ENCODE assay signal across 2 cellular contexts in genomic region chr9:109251776-109252106, GRCh38.
A peak's percentile ranks its signal among the peaks of the same experiment; 100 is the strongest.
TF ChIP-seq lines count a peak whose summit lies in the region.

No MANE protein-coding gene starts in this region.

TF ChIP-seq in K562, 482 proteins besides CTCF, POLR2A, EP300 and RAD21 (continued from another document):
- TF ChIP-seq DIDO1 (tag; IDR thresholded peaks at IDR 0.05; ENCODE audit: low read depth) (no peak), RBM22 (IDR thresholded peaks at IDR 0.05; ENCODE audit: low read depth, low read length, poor library complexity, severe bottlenecking) (no peak), ZNF707 (CRISPR knock-in tag; conservative IDR thresholded peaks at IDR 0.05) (no peak), RBM17 (IDR thresholded peaks at IDR 0.05; ENCODE audit: borderline replicate concordance, low read depth, low read length) (no peak), HOMEZ (CRISPR knock-in tag; IDR thresholded peaks at IDR 0.05) (no peak), PCBP1 (IDR thresholded peaks at IDR 0.05; ENCODE audit: low read depth, low read length, poor library complexity, severe bottlenecking) (no peak), MIER1 (IDR thresholded peaks at IDR 0.05; ENCODE audit: low read depth) (no peak), CHD2 (IDR thresholded peaks at IDR 0.05; ENCODE audit: low read depth, low read length) (no peak)
- TF ChIP-seq, protein P1, sequence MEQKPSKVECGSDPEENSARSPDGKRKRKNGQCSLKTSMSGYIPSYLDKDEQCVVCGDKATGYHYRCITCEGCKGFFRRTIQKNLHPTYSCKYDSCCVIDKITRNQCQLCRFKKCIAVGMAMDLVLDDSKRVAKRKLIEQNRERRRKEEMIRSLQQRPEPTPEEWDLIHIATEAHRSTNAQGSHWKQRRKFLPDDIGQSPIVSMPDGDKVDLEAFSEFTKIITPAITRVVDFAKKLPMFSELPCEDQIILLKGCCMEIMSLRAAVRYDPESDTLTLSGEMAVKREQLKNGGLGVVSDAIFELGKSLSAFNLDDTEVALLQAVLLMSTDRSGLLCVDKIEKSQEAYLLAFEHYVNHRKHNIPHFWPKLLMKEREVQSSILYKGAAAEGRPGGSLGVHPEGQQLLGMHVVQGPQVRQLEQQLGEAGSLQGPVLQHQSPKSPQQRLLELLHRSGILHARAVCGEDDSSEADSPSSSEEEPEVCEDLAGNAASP (IDR thresholded peaks at IDR 0.05): no peak

TF ChIP-seq in HepG2, 621 proteins besides CTCF, POLR2A, EP300 and RAD21:
- TF ChIP-seq ZNF10 (CRISPR knock-in tag; IDR thresholded peaks at IDR 0.05; ENCODE audit: borderline replicate concordance, low read depth) (no peak), ZBTB38 (CRISPR knock-in tag; IDR thresholded peaks at IDR 0.05) (0 out of 2 replicates have a peak, but pooled peaks have one; percentile 17), SP4 (CRISPR knock-in tag; IDR thresholded peaks at IDR 0.05) (peak; percentile 47), KDM6A (CRISPR knock-in tag; IDR thresholded peaks at IDR 0.05; ENCODE audit: low read depth) (no peak), ZNF768 (CRISPR knock-in tag; IDR thresholded peaks at IDR 0.05) (0 out of 2 replicates have a peak, but pooled peaks have one; percentile 25), ZNF543 (CRISPR knock-in tag; IDR thresholded peaks at IDR 0.05) (no peak), ZBTB44 (CRISPR knock-in tag; IDR thresholded peaks at IDR 0.05) (no peak), CBX2 (IDR thresholded peaks at IDR 0.05; ENCODE audit: low read depth, low read length) (no peak), CBX2 (CRISPR knock-in tag; IDR thresholded peaks at IDR 0.05; ENCODE audit: low read depth) (no peak), RXRA (CRISPR knock-in tag; IDR thresholded peaks at IDR 0.05) (no peak), TCF7 (IDR thresholded peaks at IDR 0.05; ENCODE audit: low read depth) (no peak), NFKBIZ (CRISPR knock-in tag; IDR thresholded peaks at IDR 0.05) (no peak), MED8 (CRISPR knock-in tag; IDR thresholded peaks at IDR 0.05; ENCODE audit: insufficient replicate concordance) (no peak)
- TF ChIP-seq, protein P2, sequence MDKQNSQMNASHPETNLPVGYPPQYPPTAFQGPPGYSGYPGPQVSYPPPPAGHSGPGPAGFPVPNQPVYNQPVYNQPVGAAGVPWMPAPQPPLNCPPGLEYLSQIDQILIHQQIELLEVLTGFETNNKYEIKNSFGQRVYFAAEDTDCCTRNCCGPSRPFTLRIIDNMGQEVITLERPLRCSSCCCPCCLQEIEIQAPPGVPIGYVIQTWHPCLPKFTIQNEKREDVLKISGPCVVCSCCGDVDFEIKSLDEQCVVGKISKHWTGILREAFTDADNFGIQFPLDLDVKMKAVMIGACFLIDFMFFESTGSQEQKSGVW (CRISPR knock-in tag; IDR thresholded peaks at IDR 0.05; ENCODE audit: borderline replicate concordance): no peak
